8 cellular contexts compared by ENCODE assay signal in the genomic region with DNA sequence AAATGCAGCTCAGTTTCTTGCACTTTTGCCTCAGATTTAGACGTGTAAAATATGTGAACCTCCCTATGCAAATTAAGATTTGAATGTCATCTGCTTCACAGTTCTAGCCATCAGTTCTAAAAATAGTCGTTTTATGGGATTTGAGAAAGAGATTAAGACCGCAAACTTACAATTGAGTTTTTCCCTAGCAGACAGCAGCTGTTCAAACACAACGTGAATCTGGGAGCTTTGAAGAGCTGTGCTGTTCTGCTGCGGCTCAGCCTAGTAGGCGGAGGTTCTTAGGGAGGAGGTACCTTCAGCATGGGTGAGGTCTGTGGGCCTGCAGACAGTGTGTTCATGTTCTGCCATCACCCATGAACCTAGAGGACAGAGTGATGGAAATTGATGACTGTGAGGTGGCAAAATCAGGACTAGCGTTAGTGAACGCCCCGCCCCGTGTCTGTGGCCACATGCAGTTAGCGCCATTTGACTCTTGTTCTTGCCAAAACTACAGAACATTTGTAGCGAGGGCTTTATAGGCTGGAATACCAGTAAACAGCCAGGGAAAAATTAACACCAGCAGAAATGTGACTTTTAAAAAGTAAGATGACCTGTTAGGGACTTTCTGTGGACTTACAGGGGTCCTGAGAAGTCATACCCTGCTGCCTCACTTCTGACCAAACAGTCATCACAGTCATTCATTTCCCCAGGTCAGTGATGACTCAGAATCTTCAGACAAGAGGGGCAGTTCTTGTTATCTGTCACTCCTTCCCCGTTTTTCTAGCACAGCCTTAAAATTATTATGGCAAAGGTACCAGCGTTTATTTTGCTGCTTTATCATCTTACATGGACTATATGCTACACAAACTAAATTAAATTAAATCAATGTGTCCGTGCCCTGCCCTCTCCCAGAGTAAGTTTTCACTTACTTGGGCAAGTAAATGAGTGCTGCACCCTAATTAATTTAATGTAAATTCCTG.
DNase-seq lines count a peak whose midpoint lies in the region; ATAC-seq and TF ChIP-seq lines count a peak whose summit lies in the region.

No MANE protein-coding gene starts in this region.

- DNase-seq in GM10248 (ENCODE audit: extremely low spot score) (peak; percentile 83), foreskin melanocyte (peak; percentile 88), coronary artery (ENCODE audit: low spot score) (no peak), AG08396 (ENCODE audit: low spot score) (no peak)
- no peak for DNase-seq in stimulated activated naive CD4-positive, alpha-beta T cell treated with Interleukin-2 at 50 U/mL for 16 hours (lab: John Stamatoyannopoulos, UW)

- H4K20me1 ChIP-seq in OCI-LY1 (ENCODE audit: insufficient read depth, low read length), result no peaks in the 10 kb centered on the region

- no peaks in the 10 kb centered on the region for H3K79me2 ChIP-seq in OCI-LY1 (ENCODE audit: insufficient read depth, low read length)

- no peak for TF ChIP-seq CTCF in GM10248 (IDR thresholded peaks at IDR 0.05; ENCODE audit: control extremely low read depth, extremely low read depth, low read depth, missing control alignments)
- TF ChIP-seq CTCF in OCI-LY1 (IDR thresholded peaks at IDR 0.05; ENCODE audit: low read length), result no peak
- TF ChIP-seq CTCF in coronary artery (IDR thresholded peaks at IDR 0.05), result no peak

- H3K4me1 ChIP-seq in OCI-LY1 (ENCODE audit: insufficient read depth, low read length, severe bottlenecking), result peaks cover 26% of the 10 kb centered on the region

- no peaks in the 10 kb centered on the region for H3K9me3 ChIP-seq in OCI-LY1 (ENCODE audit: low read length)

- no peaks in the 10 kb centered on the region for H3F3A ChIP-seq in OCI-LY1 (ENCODE audit: insufficient read depth, low read length)

- peaks cover 39% of the 10 kb centered on the region for H3K36me3 ChIP-seq in OCI-LY1 (ENCODE audit: insufficient read depth, low read length)

- H3K4me3 ChIP-seq in OCI-LY1 (ENCODE audit: low read depth, low read length, poor library complexity, severe bottlenecking), result peak overlapping the region; percentile 4
- H3K4me3 ChIP-seq in coronary artery, result no peak overlapping the region

- peak overlapping the region; percentile 20; the same call in 1 of the 2 replicates for H3K4me2 ChIP-seq in OCI-LY1 (ENCODE audit: low read length)

- peak; percentile 79 for ATAC-seq in GM21528 (IDR thresholded peaks at IDR 0.05; ENCODE audit: low FRiP score, unreplicated experiment)
- peak; percentile 55 for ATAC-seq in HG03575 (IDR thresholded peaks at IDR 0.05; ENCODE audit: extremely low read depth, insufficient number of reproducible peaks, low FRiP score, unreplicated experiment)

- CTCF ChIA-PET in GM10248 (lab: Yijun Ruan, JAX), result interaction anchor here (0.9 to 1.7 kb wide), 2 partner anchors 43 to 254 kb away, joined by 5 to 7 read pairs; no protein-coding TSS in a partner anchor

- POLR2A ChIA-PET in GM10248 (lab: Yijun Ruan, JAX), result no interaction called here

- H3K27ac ChIP-seq in OCI-LY1 (ENCODE audit: low read depth, low read length, poor library complexity, severe bottlenecking), result peak overlapping the region; percentile 52
- H3K27ac ChIP-seq in coronary artery, result no peak overlapping the region

- H3K27me3 ChIP-seq in OCI-LY1 (ENCODE audit: insufficient read depth, low read length), result no peaks in the 10 kb centered on the region

- H3K9ac ChIP-seq in OCI-LY1 (ENCODE audit: low read length), result no peak overlapping the region; the same call in 1 of the 2 replicates

- H2AFZ ChIP-seq in OCI-LY1 (ENCODE audit: low read length), result no peak overlapping the region

- H3K9me2 ChIP-seq in OCI-LY1 (ENCODE audit: low read depth, low read length), result no peaks in the 10 kb centered on the region

Comparison
In these comparisons a context has a peak if more than half of its experiments do, and no peak if none do; other contexts are left out.
1. DNase-seq: peak in GM10248 (single experiment) and foreskin melanocyte (single experiment); none in coronary artery (single experiment), stimulated activated naive CD4-positive, alpha-beta T cell treated with Interleukin-2 at 50 U/mL for 16 hours (single experiment) and AG08396 (single experiment).